8 cellular contexts compared by ENCODE assay signal in the genomic region with DNA sequence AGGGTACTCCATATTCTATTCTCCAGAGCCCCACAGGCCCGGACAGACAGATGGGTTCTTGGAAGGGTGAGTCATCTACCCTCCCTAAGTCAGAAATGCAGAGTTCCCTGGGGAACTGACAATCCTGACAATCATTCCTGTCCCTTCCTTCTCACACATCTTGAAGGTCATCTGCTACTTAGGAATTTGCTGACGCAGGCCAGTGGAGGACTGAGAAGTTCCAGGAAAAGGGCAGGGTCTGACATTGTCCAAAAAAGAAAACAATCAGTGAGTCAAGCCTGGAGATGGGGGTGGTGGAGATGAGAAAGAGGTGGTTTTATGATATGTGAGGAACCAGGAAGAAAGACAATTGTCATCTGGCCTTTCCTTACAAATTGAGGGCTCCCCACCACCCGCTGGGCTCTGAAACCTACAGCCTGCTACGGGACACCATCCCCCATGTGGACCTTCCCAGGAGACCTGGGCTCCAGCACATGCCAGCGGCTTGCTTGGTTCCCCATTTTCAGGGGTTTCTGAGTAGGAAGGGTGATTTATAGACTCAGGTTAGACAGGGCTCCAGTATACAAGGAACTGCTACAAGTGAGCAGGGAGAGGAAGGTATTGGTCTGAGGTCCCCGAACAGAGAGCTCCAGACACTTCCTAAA. TPM values are rescaled to one million over a fixed set of nuclear protein-coding genes. Genes with fewer than 3 reads are reported as not detected.
DNase-seq lines count a peak whose midpoint lies in the region; ATAC-seq and TF ChIP-seq lines count a peak whose summit lies in the region.

No MANE protein-coding gene starts in this region.

- DNase-seq in CD1c-positive myeloid dendritic cell (ENCODE audit: extremely low spot score) (peak; percentile 69), HT1080 (ENCODE audit: low read depth) (peak; percentile 99), body of pancreas (peak in 1 of 4 donors; percentile 35), right lobe of liver (no peak), aorta (no peak), KG1 (lab: John Stamatoyannopoulos, UW) (no peak), hypothalamus (lab: John Stamatoyannopoulos, UW) (no peak), AML-193 (lab: John Stamatoyannopoulos, UW) (no peak)

- H3K27me3 ChIP-seq in body of pancreas (no peaks in the 10 kb centered on the region), right lobe of liver (no peaks in the 10 kb centered on the region), aorta (ENCODE audit: control insufficient read depth in 1 of 2, insufficient read depth in 2 of 2, low read length in 1 of 2) (no peaks in the 10 kb centered on the region)

- H3K27ac ChIP-seq in body of pancreas, result peak overlapping the region in 3 of 4 donors; percentile 55 to 67 (median 60)
- H3K27ac ChIP-seq in right lobe of liver, result peak overlapping the region; percentile 47 to 71 (median 58)
- no peak overlapping the region for H3K27ac ChIP-seq in aorta (ENCODE audit: low read depth in 1 of 2, low read length in 2 of 2)

- H3K36me3 ChIP-seq in body of pancreas (replicated peaks in 1 of 2; ENCODE audit: insufficient read depth in 1 of 2, low read depth in 2 of 2) (peaks cover 4 to 6% of the 10 kb centered on the region in 2 donors), right lobe of liver (peaks cover 0 to 19% (median 0%) of the 10 kb centered on the region in 4 donors), aorta (ENCODE audit: control insufficient read depth in 1 of 2, insufficient read depth in 2 of 2, low read length in 1 of 2) (peaks cover 0 to 8% of the 10 kb centered on the region in 2 donors)

- intact Hi-C loops in body of pancreas (cut with DNase I), result no loop called here
- intact Hi-C loops in right lobe of liver (cut with DNase I), result no loop called here
- intact Hi-C loops in aorta (cut with DNase I), result no loop called here

- no peak for TF ChIP-seq POLR2A in body of pancreas (IDR thresholded peaks at IDR 0.05)
- no peak for TF ChIP-seq POLR2A in right lobe of liver (IDR thresholded peaks at IDR 0.05)

- 74 to 75% methylated on average over 6 of the region's 6 CpGs for WGBS in body of pancreas, 2 donors
- 67% methylated on average over 4 of the region's 6 CpGs for WGBS in right lobe of liver (ENCODE audit: insufficient coverage, low coverage, low lambda C conversion rate, missing lambda C conversion rate)
- WGBS in aorta, 2 donors, result 77 to 79% methylated on average over 6 of the region's 6 CpGs

- H3K4me3 ChIP-seq in body of pancreas, result no peak overlapping the region
- H3K4me3 ChIP-seq in right lobe of liver, result no peak overlapping the region
- H3K4me3 ChIP-seq in aorta (ENCODE audit: low read length in 2 of 2), result no peak overlapping the region

- TF ChIP-seq CTCF in body of pancreas (IDR thresholded peaks at IDR 0.05), result no peak
- no peak for TF ChIP-seq CTCF in right lobe of liver (IDR thresholded peaks at IDR 0.05)

- H3K9me3 ChIP-seq in body of pancreas (no peaks in the 10 kb centered on the region), right lobe of liver (no peaks in the 10 kb centered on the region), aorta (ENCODE audit: control insufficient read depth, low read length) (no peaks in the 10 kb centered on the region)

- peak; percentile 58 for ATAC-seq in body of pancreas
- ATAC-seq in right lobe of liver, result peak; percentile 46 to 73 (median 54)
- peak; percentile 70 for ATAC-seq in aorta (ENCODE audit: low FRiP score)

- H3K4me1 ChIP-seq in body of pancreas (peaks cover 36% of the 10 kb centered on the region), right lobe of liver (peaks cover 0 to 11% (median 0%) of the 10 kb centered on the region in 4 donors), aorta (ENCODE audit: control insufficient read depth in 1 of 2, insufficient read depth in 2 of 2, low read length in 2 of 2) (peaks cover 0 to 2% of the 10 kb centered on the region in 2 donors)

RNA-seq across cellular contexts. Expression of gene CD59, which starts 12.9 kb away (rescaled TPM):
- total RNA-seq in HT1080 (2014; rRNA removed; shearing (Covaris generic)), result 551 and 728 TPM in 2 replicates
- 872 and 957 TPM in 2 replicates for polyA plus RNA-seq in HT1080 (2015; cell fraction: cytosol; rRNA removed)
- 650 and 657 TPM in 2 replicates for polyA plus RNA-seq in HT1080 (2015; cell fraction: nucleus; rRNA removed)
- total RNA-seq in body of pancreas, result 100 to 1,000 TPM in 1 of 2 donors, 10 to 100 TPM in 1; 68.2 to 194 TPM
- 100 to 1,000 TPM; 145 to 314 (median 197) TPM for total RNA-seq in right lobe of liver
- total RNA-seq in aorta, result 100 to 1,000 TPM; 665 to 881 TPM
- 100 to 1,000 TPM; 213 to 543 TPM for polyA plus RNA-seq in aorta

RNA-seq across cellular contexts. Expression of gene C11orf91, which starts 22.7 kb away (rescaled TPM):
- total RNA-seq in HT1080 (2014; rRNA removed; shearing (Covaris generic)), result 0.11 and 1.2 TPM in 2 replicates
- not detected in 2 replicates for polyA plus RNA-seq in HT1080 (2015; cell fraction: cytosol; rRNA removed)
- 1.3 and 1.9 TPM in 2 replicates for polyA plus RNA-seq in HT1080 (2015; cell fraction: nucleus; rRNA removed)
- total RNA-seq in body of pancreas, result not detected
- total RNA-seq in right lobe of liver, result not detected
- under 1 TPM in 1 of 2 donors, not detected in 1; 0.97 TPM for total RNA-seq in aorta
- not detected for polyA plus RNA-seq in aorta

RNA-seq across cellular contexts. Expression of gene FBXO3, which starts 51.0 kb away (rescaled TPM):
- 18.6 and 22.0 TPM in 2 replicates for total RNA-seq in HT1080 (2014; rRNA removed; shearing (Covaris generic))
- polyA plus RNA-seq in HT1080 (2015; cell fraction: cytosol; rRNA removed), result 35.5 and 36.5 TPM in 2 replicates
- polyA plus RNA-seq in HT1080 (2015; cell fraction: nucleus; rRNA removed), result 61.1 and 68.3 TPM in 2 replicates
- total RNA-seq in body of pancreas, result 10 to 100 TPM; 24.7 to 40.5 TPM
- total RNA-seq in right lobe of liver, result 10 to 100 TPM; 18.3 to 28.7 (median 20.8) TPM
- 10 to 100 TPM; 33.7 to 35.8 TPM for total RNA-seq in aorta
- polyA plus RNA-seq in aorta, result 10 to 100 TPM; 17.8 to 28.2 TPM

Comparison
In these comparisons a context has a peak if more than half of its experiments do, and no peak if none do; other contexts are left out.
1. DNase-seq: peak in CD1c-positive myeloid dendritic cell (single experiment) and HT1080 (single experiment); none in right lobe of liver (0 of 3), aorta (0 of 2), KG1 (single experiment), hypothalamus (0 of 51) and AML-193 (0 of 2).
2. H3K27ac ChIP-seq: peak in body of pancreas (3 of 4) and right lobe of liver (3 of 3); none in aorta (0 of 2).
3. Peak in every context shown above with its lines, with median percentiles within 50 percentile points of each other: ATAC-seq.